9 cellular contexts compared by ENCODE assay signal in the genomic region with DNA sequence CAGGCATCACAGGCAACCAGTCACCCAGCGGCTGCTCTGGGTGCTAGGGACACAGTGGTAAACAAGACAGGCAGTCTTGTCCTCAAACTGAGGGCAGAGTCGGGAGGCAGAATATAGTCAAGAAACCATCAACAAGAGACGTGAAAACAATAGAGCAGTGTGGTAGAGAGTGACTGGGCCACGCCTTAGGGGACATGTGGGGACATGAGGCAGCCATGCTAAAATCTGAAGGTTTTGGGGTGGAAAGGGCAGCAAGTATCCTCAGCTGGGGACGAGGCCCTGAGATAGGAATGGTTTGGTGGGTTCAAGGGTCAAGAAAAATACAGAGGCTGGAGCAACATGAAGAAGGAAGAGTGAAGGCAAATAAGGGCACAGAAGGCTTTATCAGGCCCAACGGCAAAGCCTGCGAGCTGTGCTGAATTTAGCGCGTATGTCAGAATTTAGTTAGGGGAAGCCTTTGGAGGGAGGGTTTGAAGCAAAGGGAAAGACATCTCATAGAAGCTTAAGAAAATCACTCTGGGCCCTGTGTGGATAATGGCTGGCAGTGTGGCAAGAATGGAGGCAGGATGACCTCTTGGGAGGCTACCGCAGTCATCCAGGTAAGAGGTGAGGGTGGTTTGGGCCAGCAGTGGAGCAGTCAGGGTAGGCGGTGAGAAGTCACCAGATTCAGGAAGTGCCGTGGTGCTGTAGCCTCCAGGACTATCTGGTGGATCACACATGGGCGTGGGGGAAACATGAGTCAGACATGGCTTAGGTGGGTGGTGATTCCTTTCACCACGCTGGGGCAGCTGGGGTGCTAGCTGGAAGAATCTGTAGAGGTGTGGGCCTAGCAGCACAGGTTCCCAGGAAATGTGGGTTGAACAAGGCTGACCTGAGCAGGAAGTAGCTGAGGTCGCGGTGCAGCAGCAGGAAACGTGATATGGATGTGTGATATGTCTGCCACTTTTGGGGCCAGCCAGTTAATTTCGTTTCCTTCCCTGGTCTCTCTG. TPM values are rescaled to one million over a fixed set of nuclear protein-coding genes. Genes with fewer than 3 reads are reported as not detected.
DNase-seq lines count a peak whose midpoint lies in the region; ATAC-seq, FAIRE-seq and TF ChIP-seq lines count a peak whose summit lies in the region.
"Had no signal": no experiment of that assay in that cellular context is flagged by ENCODE, and none has a peak within 500 bp of the region (broad histone marks: within the 10 kb centered on the region; RNA-seq: fewer than 3 reads in every experiment).

No MANE protein-coding gene starts in this region.

- no peaks in the 10 kb centered on the region for H3K27me3 ChIP-seq in CD8-positive, alpha-beta T cell (ENCODE audit: insufficient read depth, low read length)
- H3K27me3 ChIP-seq in rectal smooth muscle tissue (ENCODE audit: control insufficient read depth, insufficient read depth, low read length), result no peaks in the 10 kb centered on the region

- H3K4me3 ChIP-seq in CD8-positive, alpha-beta T cell (ENCODE audit: low read depth, low read length), result peak overlapping the region; percentile 73
- H3K4me3 ChIP-seq in rectal smooth muscle tissue (ENCODE audit: low read length), result peak overlapping the region; percentile 61

- peak overlapping the region; percentile 10 for H3K9ac ChIP-seq in rectal smooth muscle tissue (ENCODE audit: low read length)

- no peak for TF ChIP-seq CTCF in CD8-positive, alpha-beta T cell (IDR thresholded peaks at IDR 0.05)

- peaks cover 72% of the 10 kb centered on the region for H3K36me3 Mint-ChIP-seq in CD8-positive, alpha-beta T cell

- FAIRE-seq in frontal cortex (lab: Jason Lieb, UNC), result no peak
- FAIRE-seq: islet of Langerhans had no signal

- peaks cover 59% of the 10 kb centered on the region for H3K4me1 ChIP-seq in CD8-positive, alpha-beta T cell (ENCODE audit: insufficient read depth, low read length)
- H3K4me1 ChIP-seq in rectal smooth muscle tissue (ENCODE audit: control insufficient read depth, insufficient read depth, low read length), result no peaks in the 10 kb centered on the region

- H3K27ac Mint-ChIP-seq in CD8-positive, alpha-beta T cell, result peak overlapping the region; percentile 99

- no peaks in the 10 kb centered on the region for H3K9me3 Mint-ChIP-seq in CD8-positive, alpha-beta T cell

- H3K27me3 Mint-ChIP-seq in CD8-positive, alpha-beta T cell (ENCODE audit: low read depth), result no peaks in the 10 kb centered on the region

- POLR2A ChIA-PET in CD8-positive, alpha-beta T cell (lab: Charles Lee), result interaction anchor here (0.6 to 23.8 kb wide), 13 partner anchors 9 to 1752 kb away, joined by 3 to 700 read pairs (median 3); no protein-coding TSS in a partner anchor

- peak; percentile 65 for TF ChIP-seq POLR2A in erythroblast (IDR thresholded peaks at IDR 0.05; ENCODE audit: low read length)

- intact Hi-C loops in CD8-positive, alpha-beta T cell (cut with DNase I, micrococcal nuclease), result loop anchor here (1.0 to 10.0 kb wide), 8 partner anchors 11 to 803 kb away; a partner anchor contains a TSS

- peaks cover 20% of the 10 kb centered on the region for H3K36me3 ChIP-seq in CD8-positive, alpha-beta T cell (ENCODE audit: insufficient read depth, low read length)
- H3K36me3 ChIP-seq in rectal smooth muscle tissue (ENCODE audit: control insufficient read depth, insufficient read depth, low read length), result no peaks in the 10 kb centered on the region

- CTCF ChIA-PET in CD8-positive, alpha-beta T cell (lab: Charles Lee), result interaction anchor here (0.6 to 35.4 kb wide), 8 partner anchors 11 to 217 kb away, joined by 3 to 1143 read pairs (median 5); no protein-coding TSS in a partner anchor

- peak; percentile 50 for ATAC-seq in CD8-positive, alpha-beta T cell
- ATAC-seq in GM21723 (IDR thresholded peaks at IDR 0.05; ENCODE audit: unreplicated experiment), result peak; percentile 33
- no peak for ATAC-seq in GM18517 (IDR thresholded peaks at IDR 0.05; ENCODE audit: unreplicated experiment)

- H3K4me3 Mint-ChIP-seq in CD8-positive, alpha-beta T cell, result peak overlapping the region; percentile 100

- H3K9me3 ChIP-seq in CD8-positive, alpha-beta T cell (ENCODE audit: low read length), result no peaks in the 10 kb centered on the region

- peak overlapping the region; percentile 87 for H3K27ac ChIP-seq in CD8-positive, alpha-beta T cell (ENCODE audit: low read depth, low read length)
- no peak overlapping the region for H3K27ac ChIP-seq in rectal smooth muscle tissue (ENCODE audit: low read depth, low read length)

- peak; percentile 70 to 96 (median 87) for DNase-seq in CD8-positive, alpha-beta T cell
- peak; percentile 5 for DNase-seq in M059J (ENCODE audit: low read depth)
- peak; percentile 69 to 90 for DNase-seq in activated CD8-positive, alpha-beta memory T cell treated with anti-CD3 and anti-CD28 coated beads for 1 hour (ENCODE audit: extremely low read depth in 1 of 2, low read depth in 1 of 2)
- peak; percentile 80 to 88 for DNase-seq in erythroblast (lab: John Stamatoyannopoulos, UW)
- DNase-seq in frontal cortex (ENCODE audit: low spot score in 2 of 2), result no peak

- H3K4me1 Mint-ChIP-seq in CD8-positive, alpha-beta T cell (ENCODE audit: low read depth), result peaks cover 82% of the 10 kb centered on the region

RNA-seq across cellular contexts. Expression of a gene that starts 3.0 kb away (rescaled TPM):
- total RNA-seq in CD8-positive, alpha-beta T cell, result 100 to 1,000 TPM; 573 to 578 TPM
- total RNA-seq in M059J (2014; rRNA removed; shearing (Covaris generic)), result 21.6 and 21.8 TPM in 2 replicates
- total RNA-seq in frontal cortex, result 73.0 TPM

Comparison
In these comparisons a context has a peak if more than half of its experiments do, and no peak if none do; other contexts are left out.
1. DNase-seq: peak in CD8-positive, alpha-beta T cell (7 of 7), M059J (single experiment), activated CD8-positive, alpha-beta memory T cell treated with anti-CD3 and anti-CD28 coated beads for 1 hour (2 of 2) and erythroblast (2 of 2); none in frontal cortex (0 of 2).